ENCODE assay signal across 1 cellular context in genomic region chr19:3557461-3558248, GRCh38.
TF ChIP-seq lines count a peak whose summit lies in the region.

MFSD12 (minus strand) TSS chr19:3557586; CDS start chr19:3557403, 183 bp downstream.

TF ChIP-seq in GM12878, 131 proteins besides CTCF, POLR2A, EP300 and RAD21 (continued from another document):
- TF ChIP-seq BHLHE40 (IDR thresholded peaks at IDR 0.05; ENCODE audit: borderline replicate concordance in 1 of 2, low read depth in 2 of 2, low read length in 1 of 2) (peak in 1 of 2 experiments; percentile 66; a peak in 1 of 4 replicates), CREB1 (IDR thresholded peaks at IDR 0.05; ENCODE audit: low read depth) (peak; percentile 81), CREM (IDR thresholded peaks at IDR 0.05; ENCODE audit: low read depth) (peak; percentile 58; the same call in 1 of the 2 replicates), TCF12 (IDR thresholded peaks at IDR 0.05; ENCODE audit: low read depth, low read length) (0 out of 2 replicates have a peak, but pooled peaks have one; percentile 30), NR2C1 (IDR thresholded peaks at IDR 0.05) (peak; percentile 30; the same call in 1 of the 2 replicates), ZBED1 (IDR thresholded peaks at IDR 0.05; ENCODE audit: borderline replicate concordance) (no peak), POLR2AphosphoS2 (IDR thresholded peaks at IDR 0.05; ENCODE audit: low read depth, low read length) (no peak), MYB (IDR thresholded peaks at IDR 0.05; ENCODE audit: borderline replicate concordance, low read depth, low read length) (no peak), YBX1 (IDR thresholded peaks at IDR 0.05) (no peak), TCF3 (IDR thresholded peaks at IDR 0.05; ENCODE audit: borderline replicate concordance, insufficient read depth, low read depth, low read length) (no peak), STAT3 (IDR thresholded peaks at IDR 0.05; ENCODE audit: low read depth, low read length) (no peak), YY1 (IDR thresholded peaks at IDR 0.05; ENCODE audit: low read depth, low read length) (peak; percentile 39; the same call in 1 of the 2 replicates), POLR2AphosphoS5 (IDR thresholded peaks at IDR 0.05; ENCODE audit: low read length) (peak; percentile 34; the same call in 1 of the 2 replicates)
TF ChIP-seq in GM12878: peak in this region for 35.
